ENCODE assay signal across 8 cellular contexts in the genomic region with DNA sequence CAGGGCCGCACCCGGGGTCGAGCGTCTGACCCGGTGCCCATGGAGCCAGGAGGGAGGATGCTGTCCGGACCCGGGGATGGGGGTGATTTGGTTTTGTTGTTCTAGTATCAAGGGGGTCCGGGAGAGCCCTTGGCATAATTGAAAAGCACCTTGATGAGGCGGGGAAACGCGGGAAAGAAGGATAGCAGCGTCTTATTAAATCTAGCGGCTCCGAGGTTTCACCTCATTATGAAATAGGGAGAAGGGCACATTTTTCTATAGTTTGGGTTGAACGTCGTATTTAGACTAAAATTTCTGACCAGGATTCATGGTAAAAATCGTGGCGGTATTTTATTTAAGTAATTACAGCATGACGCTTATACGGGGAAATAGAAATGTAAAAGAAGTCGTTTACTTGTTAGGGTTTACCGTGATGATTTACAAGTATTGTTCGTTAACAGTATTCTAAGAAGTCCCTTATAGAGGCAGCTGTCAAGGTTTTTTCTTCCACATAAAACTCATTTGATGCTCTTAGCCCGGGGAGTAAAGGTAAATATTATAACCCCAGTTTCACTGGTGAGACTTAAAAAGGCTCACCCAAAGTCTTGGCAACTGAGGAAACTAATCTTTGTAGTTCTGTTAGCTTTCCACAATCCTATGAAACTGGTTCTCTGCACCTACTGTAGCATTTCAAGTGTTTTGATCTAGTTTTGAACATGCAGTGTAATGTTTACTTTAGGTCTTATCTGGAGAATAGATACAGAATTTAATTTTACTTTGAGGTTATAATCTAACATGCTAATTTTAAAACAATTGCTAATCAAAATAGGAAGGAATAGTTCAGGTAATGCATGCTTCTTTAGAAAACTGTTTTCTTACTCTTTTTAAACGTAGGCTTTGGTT.
DNase-seq lines count a peak whose midpoint lies in the region; ATAC-seq, FAIRE-seq and TF ChIP-seq lines count a peak whose summit lies in the region.

No MANE protein-coding gene starts in this region.

- TF ChIP-seq CTCF in SU-DHL-6 (IDR thresholded peaks at IDR 0.05; ENCODE audit: insufficient read depth, low read length, poor library complexity, severe bottlenecking) = no peak
- TF ChIP-seq CTCF in fibroblast of pulmonary artery (IDR thresholded peaks at IDR 0.05; ENCODE audit: low read length, missing control alignments) = no peak

- peak overlapping the region; percentile 90 for H3K9ac ChIP-seq in SU-DHL-6 (ENCODE audit: low read length)

- H3K27me3 ChIP-seq in SU-DHL-6 (ENCODE audit: low read length) = no peaks in the 10 kb centered on the region

- H3K4me2 ChIP-seq in SU-DHL-6 (ENCODE audit: low read depth, low read length, poor library complexity, severe bottlenecking) = peak overlapping the region; percentile 95

- peak overlapping the region; percentile 57 for H2AFZ ChIP-seq in SU-DHL-6 (ENCODE audit: low read depth, low read length, severe bottlenecking)

- H4K20me1 ChIP-seq in SU-DHL-6 (ENCODE audit: low read depth, low read length) = peaks cover 44% of the 10 kb centered on the region

- ATAC-seq in HG02763 (IDR thresholded peaks at IDR 0.05; ENCODE audit: unreplicated experiment) = no peak

- H3K79me2 ChIP-seq in SU-DHL-6 (ENCODE audit: insufficient read depth, low read length) = peaks cover 58% of the 10 kb centered on the region

- peaks cover 9% of the 10 kb centered on the region; the same call in 1 of the 2 replicates for H3K36me3 ChIP-seq in SU-DHL-6 (ENCODE audit: low read length)

- DNase-seq in NCI-H510A treated with DMSO at 0.1 percent for 48 hours (lab: John Stamatoyannopoulos, UW) = peak; percentile 31
- DNase-seq in NCI-H510A (lab: John Stamatoyannopoulos, UW) = no peak
- DNase-seq in fibroblast of pulmonary artery (ENCODE audit: low read depth) = no peak
- DNase-seq in skeletal muscle cell (ENCODE audit: low read depth) = no peak
- no peak for DNase-seq in NK-92 (lab: John Stamatoyannopoulos, UW; ENCODE audit: unreplicated experiment)
- DNase-seq in HTR-8/SVneo (ENCODE audit: insufficient read length, low spot score) = no peak

- H3K9me3 ChIP-seq in SU-DHL-6 (ENCODE audit: insufficient read depth, low read length) = no peaks in the 10 kb centered on the region

- H3K4me3 ChIP-seq in SU-DHL-6 (ENCODE audit: insufficient read depth, low read length, poor library complexity, severe bottlenecking) (peak overlapping the region; percentile 83), fibroblast of pulmonary artery (replicated peaks; ENCODE audit: low read depth, low read length) (peak overlapping the region; percentile 71), skeletal muscle cell (ENCODE audit: low read depth, low read length) (peak overlapping the region; percentile 93)

- H3K9me2 ChIP-seq in SU-DHL-6 (replicated peaks; ENCODE audit: insufficient read depth, low read length) = no peaks in the 10 kb centered on the region

- FAIRE-seq in HTR-8/SVneo (lab: Jason Lieb, UNC) = no peak

- H3F3A ChIP-seq in SU-DHL-6 (ENCODE audit: insufficient read depth) = 0 out of 2 replicates have a peak, but pooled peaks cover 5% of the 10 kb centered on the region

- H3K27ac ChIP-seq in SU-DHL-6 (ENCODE audit: low read depth, low read length) = peak overlapping the region; percentile 58
